ENCODE assay signal across 1 cellular context in the genomic region with DNA sequence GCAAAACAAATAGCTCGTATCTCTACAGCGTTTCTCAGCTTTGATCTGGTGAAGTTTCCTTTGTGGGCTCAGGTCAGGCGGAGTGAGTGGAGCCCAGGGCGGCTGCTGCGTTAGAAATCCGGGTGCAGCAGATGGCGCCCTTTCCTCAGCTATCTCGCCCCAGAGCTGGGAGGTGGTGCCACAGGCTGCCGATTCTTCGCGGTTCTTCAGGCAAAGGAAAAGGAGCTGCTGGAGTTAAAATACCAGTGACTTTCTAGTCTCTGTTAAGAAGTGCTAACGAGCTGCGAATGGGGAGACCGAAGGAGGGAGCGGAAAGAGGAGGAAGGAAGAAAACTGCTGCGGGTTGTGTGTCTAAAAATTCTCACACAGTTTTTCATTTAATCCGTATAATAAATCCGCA.
TF ChIP-seq lines count a peak whose summit lies in the region.

No MANE protein-coding gene starts in this region.

TF ChIP-seq in H1, 55 proteins besides CTCF, POLR2A, EP300 and RAD21 (continued from another document):
- 0 out of 2 replicates have a peak, but pooled peaks have one; percentile 14 for TF ChIP-seq YY1 (IDR thresholded peaks at IDR 0.05; ENCODE audit: low read depth, low read length)
- TF ChIP-seq SIX5 (IDR thresholded peaks at IDR 0.05; ENCODE audit: low read depth, low read length): no peak
- TF ChIP-seq, protein P1, sequence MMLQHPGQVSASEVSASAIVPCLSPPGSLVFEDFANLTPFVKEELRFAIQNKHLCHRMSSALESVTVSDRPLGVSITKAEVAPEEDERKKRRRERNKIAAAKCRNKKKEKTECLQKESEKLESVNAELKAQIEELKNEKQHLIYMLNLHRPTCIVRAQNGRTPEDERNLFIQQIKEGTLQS (IDR thresholded peaks at IDR 0.05; ENCODE audit: insufficient read depth, low read depth, low read length): no peak
- TF ChIP-seq SP1 (IDR thresholded peaks at IDR 0.05; ENCODE audit: low read depth, low read length): 0 out of 2 replicates have a peak, but pooled peaks have one; percentile 12
- TF ChIP-seq KDM1A (IDR thresholded peaks at IDR 0.05; ENCODE audit: borderline replicate concordance, low read length): no peak
- no peak for TF ChIP-seq ASH2L (IDR thresholded peaks at IDR 0.05; ENCODE audit: low read length)
- no peak for TF ChIP-seq SIN3A (conservative IDR thresholded peaks at IDR 0.05 in 1 of 2, IDR thresholded peaks at IDR 0.05 in 1 of 2; ENCODE audit: low read depth in 1 of 2, low read length in 2 of 2)
- no peak for TF ChIP-seq BRCA1 (IDR thresholded peaks at IDR 0.05; ENCODE audit: low read depth, low read length)
- no peak for TF ChIP-seq RNF2 (IDR thresholded peaks at IDR 0.05; ENCODE audit: borderline replicate concordance, low read depth, low read length, missing control alignments, poor library complexity, severe bottlenecking)
- TF ChIP-seq, protein P2, sequence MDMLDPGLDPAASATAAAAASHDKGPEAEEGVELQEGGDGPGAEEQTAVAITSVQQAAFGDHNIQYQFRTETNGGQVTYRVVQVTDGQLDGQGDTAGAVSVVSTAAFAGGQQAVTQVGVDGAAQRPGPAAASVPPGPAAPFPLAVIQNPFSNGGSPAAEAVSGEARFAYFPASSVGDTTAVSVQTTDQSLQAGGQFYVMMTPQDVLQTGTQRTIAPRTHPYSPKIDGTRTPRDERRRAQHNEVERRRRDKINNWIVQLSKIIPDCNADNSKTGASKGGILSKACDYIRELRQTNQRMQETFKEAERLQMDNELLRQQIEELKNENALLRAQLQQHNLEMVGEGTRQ (IDR thresholded peaks at IDR 0.05; ENCODE audit: low read length): no peak
